ENCODE assay signal across 9 cellular contexts in the genomic region with DNA sequence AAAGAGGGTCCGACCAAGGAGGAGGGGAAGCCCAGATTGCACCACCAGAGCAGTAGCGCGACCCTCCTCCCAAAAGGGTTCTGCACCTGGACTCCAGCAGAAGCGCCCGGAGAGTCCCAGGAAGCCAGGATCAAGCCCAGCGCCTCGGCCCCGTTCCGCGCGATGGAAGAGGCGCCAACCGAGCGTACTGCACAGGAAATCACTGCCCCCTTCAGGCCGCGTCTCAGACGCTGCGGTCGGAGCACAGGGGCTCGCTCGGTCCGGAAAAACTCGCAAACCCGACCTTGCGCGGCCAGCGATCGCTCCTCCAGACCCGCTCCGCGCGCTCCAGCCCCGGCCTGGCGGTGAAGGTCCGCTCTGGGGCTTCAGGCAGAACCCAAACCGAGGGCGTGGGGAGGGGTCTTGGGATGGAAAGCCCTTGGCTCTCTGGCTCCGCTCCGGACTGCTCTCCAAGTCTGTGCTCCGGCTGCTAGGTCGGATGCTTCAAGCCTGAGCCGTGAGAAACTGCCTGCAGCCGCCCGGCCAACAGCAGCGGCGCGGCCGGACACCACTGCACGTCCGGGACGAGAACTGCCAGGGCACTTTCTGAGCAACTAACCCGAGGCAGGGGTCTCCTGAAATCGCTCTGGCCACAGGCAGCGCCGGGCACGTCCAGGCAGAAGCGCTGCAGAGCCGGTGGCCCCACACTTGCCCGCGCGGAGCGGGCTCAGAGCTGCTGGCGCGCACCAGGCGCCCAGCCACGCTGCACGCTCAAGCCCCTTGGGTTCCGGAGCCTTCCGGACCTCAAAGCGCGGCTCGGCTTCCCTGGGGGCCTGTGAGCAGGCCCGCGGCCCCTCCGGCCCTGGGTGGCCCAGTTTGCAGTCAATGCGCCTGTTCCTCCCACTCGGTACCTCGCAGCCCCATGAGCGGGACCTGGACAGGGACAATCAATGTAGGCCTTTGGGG. TPM values are rescaled to one million over a fixed set of nuclear protein-coding genes. Genes with fewer than 3 reads are reported as not detected.
DNase-seq lines count a peak whose midpoint lies in the region; ATAC-seq and TF ChIP-seq lines count a peak whose summit lies in the region.
"Had no signal": no experiment of that assay in that cellular context is flagged by ENCODE, and none has a peak within 500 bp of the region (broad histone marks: within the 10 kb centered on the region; RNA-seq: fewer than 3 reads in every experiment).

No MANE protein-coding gene starts in this region.

- peaks cover 17% of the 10 kb centered on the region for H3K23me2 ChIP-seq in H9 (ENCODE audit: insufficient read length, low read depth, low read length, poor library complexity, severe bottlenecking)

- H2BK5ac ChIP-seq in H9 (ENCODE audit: insufficient read length, low read length), result no peak overlapping the region
- no peak overlapping the region for H2BK5ac ChIP-seq in mesenchymal stem cell (ENCODE audit: low read depth, low read length, poor library complexity, severe bottlenecking)

- H2AK5ac ChIP-seq in H9 (ENCODE audit: insufficient read length, low read length) (no peak overlapping the region), mesenchymal stem cell (ENCODE audit: low read length, severe bottlenecking) (no peak overlapping the region)

- no peak overlapping the region for H3K56ac ChIP-seq in H9 (ENCODE audit: insufficient read length, low read depth, low read length)

- H3K4ac ChIP-seq in H9 (ENCODE audit: low read depth, low read length) (no peak overlapping the region), mesenchymal stem cell (ENCODE audit: low read depth in 1 of 2, low read length in 2 of 2) (no peak overlapping the region)

- H3K79me2 ChIP-seq in H9 (ENCODE audit: insufficient read depth, low read length), result no peaks in the 10 kb centered on the region

- H3K27me3 ChIP-seq in H9 (ENCODE audit: insufficient read depth, low read length), result peaks cover 38% of the 10 kb centered on the region
- peaks cover 93% of the 10 kb centered on the region for H3K27me3 ChIP-seq in endodermal cell (ENCODE audit: control insufficient read depth, insufficient read depth, low read length, poor library complexity, severe bottlenecking)
- peaks cover 80 to 84% of the 10 kb centered on the region in 2 experiments for H3K27me3 ChIP-seq in mesenchymal stem cell (ENCODE audit: control insufficient read depth in 1 of 2, insufficient read depth in 1 of 2, low read length in 2 of 2)

- H3K27ac ChIP-seq in H9 (ENCODE audit: insufficient read length, low read depth, low read length) (no peak overlapping the region), endodermal cell (ENCODE audit: low read depth, low read length) (no peak overlapping the region), mesenchymal stem cell (ENCODE audit: low read length, poor library complexity, severe bottlenecking) (no peak overlapping the region)

- H2BK15ac ChIP-seq in H9 (ENCODE audit: low read depth, low read length) (no peak overlapping the region), mesenchymal stem cell (ENCODE audit: low read depth, poor library complexity, severe bottlenecking) (no peak overlapping the region)

- H3K23ac ChIP-seq in H9 (ENCODE audit: insufficient read length, low read depth, low read length) (no peak overlapping the region), mesenchymal stem cell (ENCODE audit: low read length in 2 of 2) (no peak overlapping the region)

- H3K18ac ChIP-seq in H9 (ENCODE audit: insufficient read length, low read depth, low read length), result no peak overlapping the region
- no peak overlapping the region for H3K18ac ChIP-seq in mesenchymal stem cell (ENCODE audit: low read depth in 1 of 2, low read length in 2 of 2)

- H3K4me1 Mint-ChIP-seq in Calu3 (ENCODE audit: low read depth, unreplicated experiment) (no peaks in the 10 kb centered on the region), H9 (peaks cover 7 to 14% of the 10 kb centered on the region in 2 experiments), endodermal cell (peaks cover 5% of the 10 kb centered on the region)

- H3K9ac ChIP-seq in H9 (ENCODE audit: extremely low read depth, insufficient read length, low read length) (no peak overlapping the region), endodermal cell (ENCODE audit: extremely low read depth, low read length, poor library complexity, severe bottlenecking) (no peak overlapping the region), mesenchymal stem cell (ENCODE audit: low read length) (no peak overlapping the region)

- H3K4me3 Mint-ChIP-seq in Calu3 (ENCODE audit: low read depth, unreplicated experiment) (peak overlapping the region; percentile 43), H9 (peak overlapping the region; percentile 55 to 80), endodermal cell (peak overlapping the region; percentile 48)

- H3K79me1 ChIP-seq in H9 (ENCODE audit: insufficient read depth, low read depth, low read length, poor library complexity, severe bottlenecking) (no peaks in the 10 kb centered on the region), mesenchymal stem cell (replicated peaks; ENCODE audit: low read length, poor library complexity, severe bottlenecking) (no peaks in the 10 kb centered on the region)

- H3K4me1 ChIP-seq in H9 (ENCODE audit: insufficient read depth, low read length), result no peaks in the 10 kb centered on the region
- peaks cover 3% of the 10 kb centered on the region for H3K4me1 ChIP-seq in endodermal cell (ENCODE audit: control insufficient read depth, insufficient read depth, low read length)
- H3K4me1 ChIP-seq in mesenchymal stem cell (ENCODE audit: control insufficient read depth, insufficient read depth, low read depth, low read length), result peaks cover 25% of the 10 kb centered on the region

- WGBS in H9 (ENCODE audit: extremely low coverage, insufficient read length, low lambda C conversion rate), result no CpG with 5 or more reads among the region's 79 CpGs
- WGBS in endodermal cell (ENCODE audit: insufficient coverage in 1 of 2, insufficient read length in 1 of 2), 2 experiments, result 2 to 4% methylated on average over 54 to 79 of the region's 79 CpGs
- 4% methylated on average over 79 of the region's 79 CpGs for WGBS in mesenchymal stem cell

- H4K5ac ChIP-seq in H9 (ENCODE audit: insufficient read length, low read depth, low read length), result no peak overlapping the region

- H3K9me3 Mint-ChIP-seq in Calu3 (ENCODE audit: low read depth, unreplicated experiment) (no peaks in the 10 kb centered on the region), H9 (no peaks in the 10 kb centered on the region; a peak in 2 of 5 replicates), endodermal cell (no peaks in the 10 kb centered on the region)

- H2BK12ac ChIP-seq in H9 (ENCODE audit: insufficient read length, low read depth, low read length) (no peak overlapping the region), mesenchymal stem cell (ENCODE audit: low read length in 2 of 2) (no peak overlapping the region)

- BruUV-seq in Calu3 (replicated peaks; lab: Mats Ljungman, UMichigan), result no TSS peak

- H2BK120ac ChIP-seq in H9 (ENCODE audit: low read depth, low read length, poor library complexity, severe bottlenecking) (no peak overlapping the region), mesenchymal stem cell (ENCODE audit: low read depth, low read length) (no peak overlapping the region)

- H3K4me2 ChIP-seq in H9 (ENCODE audit: insufficient read depth, insufficient read length, low read length) (peak overlapping the region; percentile 45), mesenchymal stem cell (ENCODE audit: low read length, poor library complexity, severe bottlenecking) (peak overlapping the region; percentile 37)

- H4K91ac ChIP-seq in H9 (ENCODE audit: insufficient read length, low read depth, low read length) (no peak overlapping the region), mesenchymal stem cell (ENCODE audit: low read length) (no peak overlapping the region)

- H3K14ac ChIP-seq in H9 (ENCODE audit: insufficient read depth, low read length), result no peak overlapping the region
- no peak overlapping the region for H3K14ac ChIP-seq in mesenchymal stem cell (ENCODE audit: low read length in 2 of 2)

- H3K9me3 ChIP-seq in H9 (ENCODE audit: control insufficient read depth, low read depth, low read length), result no peaks in the 10 kb centered on the region
- no peaks in the 10 kb centered on the region for H3K9me3 ChIP-seq in endodermal cell (ENCODE audit: control insufficient read depth, low read length)
- H3K9me3 ChIP-seq in mesenchymal stem cell (ENCODE audit: control insufficient read depth, low read length), result no peaks in the 10 kb centered on the region

- TF ChIP-seq CTCF in Calu3 (IDR thresholded peaks at IDR 0.05; ENCODE audit: unreplicated experiment), result peak; percentile 6
- TF ChIP-seq CTCF in H9 (conservative IDR thresholded peaks at IDR 0.05), result peak; percentile 86
- peak; percentile 94 for TF ChIP-seq CTCF in endodermal cell (conservative IDR thresholded peaks at IDR 0.05)

- peaks cover 87% of the 10 kb centered on the region for H3K27me3 Mint-ChIP-seq in Calu3 (ENCODE audit: unreplicated experiment)
- H3K27me3 Mint-ChIP-seq in H9 (ENCODE audit: low read depth), result peaks cover 87% of the 10 kb centered on the region
- peaks cover 85% of the 10 kb centered on the region for H3K27me3 Mint-ChIP-seq in endodermal cell (ENCODE audit: insufficient read depth)

- no peak overlapping the region for H3T11ph ChIP-seq in H9 (ENCODE audit: low read length)

- H3K27ac Mint-ChIP-seq in Calu3 (ENCODE audit: unreplicated experiment) (no peak overlapping the region), H9 (no peak overlapping the region), endodermal cell (no peak overlapping the region)

- no peaks in the 10 kb centered on the region for H4K20me1 ChIP-seq in H9 (ENCODE audit: control insufficient read depth, insufficient read depth, insufficient read length)

- intact Hi-C loops in Calu3 (cut with micrococcal nuclease; ENCODE audit: unreplicated experiment), result loop anchor here (10.0 kb wide), 2 partner anchors 133 to 393 kb away; no protein-coding TSS in a partner anchor

- H3K36me3 ChIP-seq in endodermal cell (ENCODE audit: control insufficient read depth, insufficient read depth, low read length) (no peaks in the 10 kb centered on the region), mesenchymal stem cell (ENCODE audit: control insufficient read depth in 1 of 2, insufficient read depth in 2 of 2, low read depth in 1 of 2, low read length in 2 of 2) (no peaks in the 10 kb centered on the region)

- H2AFZ ChIP-seq in H9 (ENCODE audit: low read length) (no peak overlapping the region), mesenchymal stem cell (ENCODE audit: low read depth, low read length) (no peak overlapping the region)

- DNase-seq in Calu3 (peak; percentile 57), H9 (peak; percentile 85), NCI-H774 (lab: John Stamatoyannopoulos, UW) (peak; percentile 19), endodermal cell (peak; percentile 95), mesenchymal stem cell (peak; percentile 53)

- CTCF ChIA-PET in Calu3 (lab: Charles Lee), result no interaction called here

- H3K4me3 ChIP-seq in endodermal cell (ENCODE audit: low read length) (peak overlapping the region; percentile 71), mesenchymal stem cell (ENCODE audit: insufficient read depth in 1 of 2, low read depth in 1 of 2, low read length in 2 of 2) (peak overlapping the region; percentile 22 to 65)

- no peaks in the 10 kb centered on the region for H3K36me3 Mint-ChIP-seq in Calu3 (ENCODE audit: insufficient read depth, unreplicated experiment)
- H3K36me3 Mint-ChIP-seq in H9 (ENCODE audit: insufficient read depth in 1 of 3, low read depth in 3 of 3), result no peaks in the 10 kb centered on the region; a peak in 1 of 7 replicates
- no peaks in the 10 kb centered on the region for H3K36me3 Mint-ChIP-seq in endodermal cell (ENCODE audit: low read depth)

- ATAC-seq in HG03457 (IDR thresholded peaks at IDR 0.05; ENCODE audit: unreplicated experiment) (no peak), GM18511 (IDR thresholded peaks at IDR 0.05; ENCODE audit: unreplicated experiment) (no peak), GM21515 (IDR thresholded peaks at IDR 0.05; ENCODE audit: unreplicated experiment) (no peak)

- no peak overlapping the region for H2BK20ac ChIP-seq in H9 (ENCODE audit: low read depth, low read length, poor library complexity, severe bottlenecking)

- H4K8ac ChIP-seq in H9 (replicated peaks; ENCODE audit: insufficient read length, low read depth, low read length), result no peak overlapping the region
- no peak overlapping the region for H4K8ac ChIP-seq in mesenchymal stem cell (ENCODE audit: low read length)

RNA-seq across cellular contexts. Expression of a gene that starts 1.3 kb away (rescaled TPM):
- total RNA-seq in Calu3 (2022) (0.33 TPM in 1 of 2 replicates, not detected in the other), H9 (2021) (0.66 and 0.94 TPM in 2 replicates), endodermal cell (1 to 10 TPM; 1.2 to 1.3 TPM)
- polyA plus RNA-seq in endodermal cell (2013, experiment 1 of 2), result 0.61 TPM
- polyA plus RNA-seq in endodermal cell (2013, experiment 2 of 2), result 0.58 TPM
- polyA plus RNA-seq in mesenchymal stem cell (2013, experiment 1 of 2), result 0.03 TPM
- polyA plus RNA-seq in mesenchymal stem cell (2013, experiment 2 of 2), result not detected
- total RNA-seq: T-helper 1 cell treated with Interleukin-12 subunit alpha and Interleukin-12 subunit beta and Interleukin-4 antibody, amounts not matched to agents 30 ng/mL and 1 ng/mL, for 36 hours had no signal

Comparison
In these comparisons a context has a peak if more than half of its experiments do, and no peak if none do; other contexts are left out.
1. DNase-seq: peak in every context shown above with its lines; median percentile 95 in endodermal cell; 85 in H9; 57 in Calu3; 53 in mesenchymal stem cell; 19 in NCI-H774.
2. CTCF ChIP-seq: peak in every context shown above with its lines; median percentile 94 in endodermal cell; 86 in H9; 6 in Calu3.